19 cellular contexts compared by ENCODE assay signal in the genomic region with DNA sequence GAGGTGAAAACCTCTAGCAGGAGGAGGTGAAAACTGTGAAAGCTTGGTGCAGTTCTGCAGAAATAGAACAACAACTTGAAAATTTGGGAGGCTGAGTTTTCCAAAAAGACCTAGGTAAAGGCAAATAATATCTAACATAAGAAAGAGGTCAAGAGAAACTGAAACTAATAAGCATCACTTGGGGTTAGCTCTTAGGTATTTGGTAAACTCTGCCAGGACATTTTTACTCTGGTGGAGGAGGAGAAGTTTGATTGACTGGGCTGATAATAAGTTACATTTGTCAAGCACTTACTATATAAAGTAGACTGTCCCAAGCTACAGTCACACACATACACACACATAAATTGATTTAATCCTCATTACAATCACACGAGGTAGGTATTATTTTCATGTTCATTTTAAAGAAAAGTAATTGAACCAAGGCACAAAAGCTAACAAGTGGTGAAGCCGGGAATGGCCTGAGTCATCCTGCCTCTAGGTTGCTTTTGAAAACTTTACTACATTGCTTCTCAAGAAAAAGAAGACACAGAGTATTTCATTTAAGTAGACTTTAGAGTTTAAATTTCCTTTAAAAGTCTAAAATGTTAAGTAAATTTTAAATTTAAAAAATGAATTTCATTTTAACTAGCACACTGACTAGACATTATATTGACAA.
A peak's percentile ranks its signal among the peaks of the same experiment; 100 is the strongest.
DNase-seq lines count a peak whose midpoint lies in the region; ATAC-seq, FAIRE-seq and TF ChIP-seq lines count a peak whose summit lies in the region.
"Had no signal": no experiment of that assay in that cellular context is flagged by ENCODE, and none has a peak within 500 bp of the region (broad histone marks: within the 10 kb centered on the region; RNA-seq: fewer than 3 reads in every experiment).

No MANE protein-coding gene starts in this region.

- no peaks in the 10 kb centered on the region for H3K27me3 ChIP-seq in astrocyte (ENCODE audit: insufficient read depth, low read length)

- H3K9me3 ChIP-seq in astrocyte (ENCODE audit: insufficient read depth, low read depth, low read length) = no peaks in the 10 kb centered on the region

- no peak overlapping the region for H3K4me3 ChIP-seq in astrocyte (ENCODE audit: insufficient read depth, low read depth, low read length)
- no peak overlapping the region for H3K4me3 ChIP-seq in fibroblast of villous mesenchyme (ENCODE audit: low read depth, low read length)
- H3K4me3 ChIP-seq: PC-9, SK-N-MC had no signal

- H3K36me3 Mint-ChIP-seq in astrocyte (ENCODE audit: low read depth, unreplicated experiment) (peaks cover 3% of the 10 kb centered on the region), progenitor cell of endocrine pancreas (ENCODE audit: insufficient read depth) (peaks cover 6% of the 10 kb centered on the region)

- ATAC-seq in HG02840 (IDR thresholded peaks at IDR 0.05; ENCODE audit: low FRiP score, unreplicated experiment) = no peak
- ATAC-seq in GM18517 (IDR thresholded peaks at IDR 0.05; ENCODE audit: unreplicated experiment) = no peak
- no peak for ATAC-seq in left cardiac atrium
- ATAC-seq: Right ventricle myocardium inferior had no signal

- intact Hi-C loops in left cardiac atrium (cut with DNase I) = no loop called here

- H3K36me3 ChIP-seq in astrocyte (ENCODE audit: insufficient read depth, low read length) = no peaks in the 10 kb centered on the region

- peaks cover 12% of the 10 kb centered on the region for H3K79me2 ChIP-seq in astrocyte (ENCODE audit: insufficient read depth, low read length)

- FAIRE-seq in astrocyte (lab: Jason Lieb, UNC) = no peak
- FAIRE-seq: G401.6 had no signal

- H4K20me1 ChIP-seq in astrocyte (ENCODE audit: insufficient read depth, low read length) = peaks cover 3% of the 10 kb centered on the region

- DNase-seq in EL (peak; percentile 9), M059J (ENCODE audit: low read depth) (peak; percentile 55), astrocyte (ENCODE audit: low read depth) (peak; percentile 35), fibroblast of villous mesenchyme (ENCODE audit: low read depth) (peak; percentile 13), progenitor cell of endocrine pancreas (ENCODE audit: low spot score, unreplicated experiment) (no peak), left cardiac atrium (no peak)
- DNase-seq: DMS53, H9, Kasumi-1, NCI-H1436, NCI-H2081 treated with DMSO at 0.1 percent for 48 hours, NCI-H526 treated with DMSO at 0.1 percent for 48 hours, PC-9 had no signal

- H3K4me1 Mint-ChIP-seq in astrocyte (ENCODE audit: low read depth, unreplicated experiment) (peaks cover 22% of the 10 kb centered on the region), progenitor cell of endocrine pancreas (ENCODE audit: low read depth) (peaks cover 9% of the 10 kb centered on the region)

- H3K9ac ChIP-seq in astrocyte (ENCODE audit: low read length) = no peak overlapping the region

- no peaks in the 10 kb centered on the region for H3K27me3 Mint-ChIP-seq in astrocyte (ENCODE audit: low read depth, unreplicated experiment)
- no peaks in the 10 kb centered on the region for H3K27me3 Mint-ChIP-seq in progenitor cell of endocrine pancreas

- H3K9me3 Mint-ChIP-seq in astrocyte (ENCODE audit: unreplicated experiment) (no peaks in the 10 kb centered on the region), progenitor cell of endocrine pancreas (ENCODE audit: low read depth) (no peaks in the 10 kb centered on the region)
- H3K9me3 Mint-ChIP-seq: H9 had no signal

- no peak overlapping the region for H3K4me2 ChIP-seq in astrocyte (ENCODE audit: low read length)
- H3K4me2 ChIP-seq: PC-9 had no signal

- H2AFZ ChIP-seq in astrocyte (ENCODE audit: low read depth, low read length) = no peak overlapping the region
- H2AFZ ChIP-seq: PC-9 had no signal

- H3K27ac ChIP-seq in astrocyte (ENCODE audit: low read depth, low read length) = no peak overlapping the region
- H3K27ac ChIP-seq: C4-2B, PC-9, SK-N-MC had no signal

- H3K4me1 ChIP-seq in astrocyte (ENCODE audit: insufficient read depth, low read length) = peaks cover 4% of the 10 kb centered on the region

- TF ChIP-seq CTCF in astrocyte (IDR thresholded peaks at IDR 0.05; ENCODE audit: insufficient read depth, low read depth, low read length) = no peak
- TF ChIP-seq CTCF in fibroblast of villous mesenchyme (IDR thresholded peaks at IDR 0.05; ENCODE audit: insufficient read depth, low read depth, low read length) = no peak
- no peak for TF ChIP-seq CTCF in progenitor cell of endocrine pancreas (IDR thresholded peaks at IDR 0.05; ENCODE audit: unreplicated experiment)

- peak overlapping the region; percentile 66 for H3K27ac Mint-ChIP-seq in astrocyte (ENCODE audit: unreplicated experiment)
- H3K27ac Mint-ChIP-seq in progenitor cell of endocrine pancreas = no peak overlapping the region
- H3K27ac Mint-ChIP-seq: H9 had no signal

- H3K4me3 Mint-ChIP-seq in astrocyte (ENCODE audit: unreplicated experiment) (no peak overlapping the region), progenitor cell of endocrine pancreas (ENCODE audit: low read depth) (no peak overlapping the region)
- H3K4me3 Mint-ChIP-seq: H9 had no signal

Comparison
In these comparisons a context has a peak if more than half of its experiments do, and no peak if none do; other contexts are left out.
1. DNase-seq: peak in EL (single experiment), M059J (single experiment), astrocyte (single experiment) and fibroblast of villous mesenchyme (single experiment); none in progenitor cell of endocrine pancreas (single experiment) and left cardiac atrium (single experiment).